1 cellular context compared by ENCODE assay signal in genomic region chr21:22200378-22201092, GRCh38.
TF ChIP-seq lines count a peak whose summit lies in the region.

No MANE protein-coding gene starts in this region.

TF ChIP-seq in H1, 55 proteins besides CTCF, POLR2A, EP300 and RAD21 (continued from another document):
- TF ChIP-seq SP1 (IDR thresholded peaks at IDR 0.05; ENCODE audit: low read depth, low read length) (no peak), GTF2F1 (IDR thresholded peaks at IDR 0.05; ENCODE audit: borderline replicate concordance, low read depth, low read length) (no peak), ATF2 (IDR thresholded peaks at IDR 0.05; ENCODE audit: low read length) (no peak), SUZ12 (IDR thresholded peaks at IDR 0.05; ENCODE audit: low read length) (no peak), MAX (IDR thresholded peaks at IDR 0.05) (no peak), CREB1 (IDR thresholded peaks at IDR 0.05) (no peak), CBX8 (IDR thresholded peaks at IDR 0.05; ENCODE audit: borderline replicate concordance, low read depth, low read length) (no peak), CHD2 (IDR thresholded peaks at IDR 0.05; ENCODE audit: low read length) (no peak), GABPA (IDR thresholded peaks at IDR 0.05; ENCODE audit: borderline replicate concordance, insufficient read depth, low read length) (no peak), BACH1 (IDR thresholded peaks at IDR 0.05; ENCODE audit: low read length) (no peak), CEBPB (IDR thresholded peaks at IDR 0.05; ENCODE audit: low read depth, low read length) (no peak), E2F6 (IDR thresholded peaks at IDR 0.05) (no peak), BRCA1 (IDR thresholded peaks at IDR 0.05; ENCODE audit: low read depth, low read length) (no peak)
